1 cellular context compared by ENCODE assay signal in the genomic region with DNA sequence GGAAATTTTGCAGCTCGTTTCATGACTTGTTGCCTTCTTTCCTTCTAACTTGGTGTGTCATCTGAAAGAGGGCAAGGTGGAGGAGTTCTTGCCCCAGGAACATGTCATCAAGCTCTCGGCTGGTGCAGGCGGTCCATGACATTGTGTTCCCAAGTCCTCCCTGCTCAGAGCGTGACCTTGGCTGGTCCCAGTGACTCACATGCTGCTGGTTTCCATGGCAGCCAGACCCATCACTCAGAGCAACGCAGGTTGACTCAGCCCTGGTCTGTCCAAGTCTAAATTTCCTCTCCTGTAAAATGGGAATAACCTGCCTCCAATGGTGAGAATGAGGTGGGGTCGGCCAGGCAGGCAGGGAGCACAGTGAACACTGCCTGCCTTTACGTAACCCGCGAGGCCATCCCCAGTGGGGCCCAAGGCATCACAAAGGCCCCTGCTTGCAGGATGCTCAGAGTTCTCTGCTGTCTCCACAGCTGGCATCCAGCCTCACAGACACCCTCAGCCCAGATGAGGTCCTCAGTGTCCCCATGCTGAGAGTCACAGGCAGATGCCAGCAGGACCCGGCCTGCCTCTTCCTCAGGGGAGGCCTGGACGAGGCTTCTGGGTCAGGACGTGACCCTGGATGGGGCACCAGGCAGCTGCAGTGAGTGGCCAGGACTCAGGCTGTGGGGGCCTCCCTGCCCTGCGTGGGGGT.
TF ChIP-seq lines count a peak whose summit lies in the region.

No MANE protein-coding gene starts in this region.

TF ChIP-seq in HepG2, 621 proteins besides CTCF, POLR2A, EP300 and RAD21 (continued from another document):
- TF ChIP-seq, protein P1, sequence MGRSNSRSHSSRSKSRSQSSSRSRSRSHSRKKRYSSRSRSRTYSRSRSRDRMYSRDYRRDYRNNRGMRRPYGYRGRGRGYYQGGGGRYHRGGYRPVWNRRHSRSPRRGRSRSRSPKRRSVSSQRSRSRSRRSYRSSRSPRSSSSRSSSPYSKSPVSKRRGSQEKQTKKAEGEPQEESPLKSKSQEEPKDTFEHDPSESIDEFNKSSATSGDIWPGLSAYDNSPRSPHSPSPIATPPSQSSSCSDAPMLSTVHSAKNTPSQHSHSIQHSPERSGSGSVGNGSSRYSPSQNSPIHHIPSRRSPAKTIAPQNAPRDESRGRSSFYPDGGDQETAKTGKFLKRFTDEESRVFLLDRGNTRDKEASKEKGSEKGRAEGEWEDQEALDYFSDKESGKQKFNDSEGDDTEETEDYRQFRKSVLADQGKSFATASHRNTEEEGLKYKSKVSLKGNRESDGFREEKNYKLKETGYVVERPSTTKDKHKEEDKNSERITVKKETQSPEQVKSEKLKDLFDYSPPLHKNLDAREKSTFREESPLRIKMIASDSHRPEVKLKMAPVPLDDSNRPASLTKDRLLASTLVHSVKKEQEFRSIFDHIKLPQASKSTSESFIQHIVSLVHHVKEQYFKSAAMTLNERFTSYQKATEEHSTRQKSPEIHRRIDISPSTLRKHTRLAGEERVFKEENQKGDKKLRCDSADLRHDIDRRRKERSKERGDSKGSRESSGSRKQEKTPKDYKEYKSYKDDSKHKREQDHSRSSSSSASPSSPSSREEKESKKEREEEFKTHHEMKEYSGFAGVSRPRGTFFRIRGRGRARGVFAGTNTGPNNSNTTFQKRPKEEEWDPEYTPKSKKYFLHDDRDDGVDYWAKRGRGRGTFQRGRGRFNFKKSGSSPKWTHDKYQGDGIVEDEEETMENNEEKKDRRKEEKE (IDR thresholded peaks at IDR 0.05): no peak
- TF ChIP-seq, protein P2, sequence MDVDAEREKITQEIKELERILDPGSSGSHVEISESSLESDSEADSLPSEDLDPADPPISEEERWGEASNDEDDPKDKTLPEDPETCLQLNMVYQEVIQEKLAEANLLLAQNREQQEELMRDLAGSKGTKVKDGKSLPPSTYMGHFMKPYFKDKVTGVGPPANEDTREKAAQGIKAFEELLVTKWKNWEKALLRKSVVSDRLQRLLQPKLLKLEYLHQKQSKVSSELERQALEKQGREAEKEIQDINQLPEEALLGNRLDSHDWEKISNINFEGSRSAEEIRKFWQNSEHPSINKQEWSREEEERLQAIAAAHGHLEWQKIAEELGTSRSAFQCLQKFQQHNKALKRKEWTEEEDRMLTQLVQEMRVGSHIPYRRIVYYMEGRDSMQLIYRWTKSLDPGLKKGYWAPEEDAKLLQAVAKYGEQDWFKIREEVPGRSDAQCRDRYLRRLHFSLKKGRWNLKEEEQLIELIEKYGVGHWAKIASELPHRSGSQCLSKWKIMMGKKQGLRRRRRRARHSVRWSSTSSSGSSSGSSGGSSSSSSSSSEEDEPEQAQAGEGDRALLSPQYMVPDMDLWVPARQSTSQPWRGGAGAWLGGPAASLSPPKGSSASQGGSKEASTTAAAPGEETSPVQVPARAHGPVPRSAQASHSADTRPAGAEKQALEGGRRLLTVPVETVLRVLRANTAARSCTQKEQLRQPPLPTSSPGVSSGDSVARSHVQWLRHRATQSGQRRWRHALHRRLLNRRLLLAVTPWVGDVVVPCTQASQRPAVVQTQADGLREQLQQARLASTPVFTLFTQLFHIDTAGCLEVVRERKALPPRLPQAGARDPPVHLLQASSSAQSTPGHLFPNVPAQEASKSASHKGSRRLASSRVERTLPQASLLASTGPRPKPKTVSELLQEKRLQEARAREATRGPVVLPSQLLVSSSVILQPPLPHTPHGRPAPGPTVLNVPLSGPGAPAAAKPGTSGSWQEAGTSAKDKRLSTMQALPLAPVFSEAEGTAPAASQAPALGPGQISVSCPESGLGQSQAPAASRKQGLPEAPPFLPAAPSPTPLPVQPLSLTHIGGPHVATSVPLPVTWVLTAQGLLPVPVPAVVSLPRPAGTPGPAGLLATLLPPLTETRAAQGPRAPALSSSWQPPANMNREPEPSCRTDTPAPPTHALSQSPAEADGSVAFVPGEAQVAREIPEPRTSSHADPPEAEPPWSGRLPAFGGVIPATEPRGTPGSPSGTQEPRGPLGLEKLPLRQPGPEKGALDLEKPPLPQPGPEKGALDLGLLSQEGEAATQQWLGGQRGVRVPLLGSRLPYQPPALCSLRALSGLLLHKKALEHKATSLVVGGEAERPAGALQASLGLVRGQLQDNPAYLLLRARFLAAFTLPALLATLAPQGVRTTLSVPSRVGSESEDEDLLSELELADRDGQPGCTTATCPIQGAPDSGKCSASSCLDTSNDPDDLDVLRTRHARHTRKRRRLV (CRISPR knock-in tag; IDR thresholded peaks at IDR 0.05): no peak
- TF ChIP-seq ZNF839 (CRISPR knock-in tag; IDR thresholded peaks at IDR 0.05; ENCODE audit: borderline replicate concordance) (no peak), ZNF678 (CRISPR knock-in tag; IDR thresholded peaks at IDR 0.05) (no peak), ZFX (CRISPR knock-in tag; IDR thresholded peaks at IDR 0.05; ENCODE audit: low read depth) (no peak), SSRP1 (CRISPR knock-in tag; IDR thresholded peaks at IDR 0.05) (no peak), ZNF235 (CRISPR knock-in tag; IDR thresholded peaks at IDR 0.05; ENCODE audit: borderline replicate concordance) (no peak)
